In the genomic region with DNA sequence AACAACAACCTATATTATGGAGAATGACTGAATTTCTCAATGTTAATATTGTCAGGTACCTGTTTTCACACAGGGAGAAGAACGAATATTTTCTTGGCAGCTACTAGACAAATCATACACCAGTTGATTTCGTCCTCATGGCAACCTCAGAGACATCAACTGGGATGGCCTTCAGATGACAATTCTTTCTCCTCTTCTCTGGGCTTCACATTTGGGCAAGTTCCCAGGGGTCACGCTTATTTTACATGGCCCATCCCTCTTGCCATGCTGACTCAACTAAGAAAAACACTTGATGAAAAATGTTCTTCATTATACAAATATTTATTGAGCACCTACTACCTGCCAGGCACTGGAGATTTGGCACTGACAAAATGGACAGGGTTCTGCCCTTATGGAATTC, we compare ENCODE assay signal across 19 cellular contexts. TPM values are rescaled to one million over a fixed set of nuclear protein-coding genes. Genes with fewer than 3 reads are reported as not detected.
DNase-seq lines count a peak whose midpoint lies in the region; ATAC-seq and TF ChIP-seq lines count a peak whose summit lies in the region.
"Had no signal": no experiment of that assay in that cellular context is flagged by ENCODE, and none has a peak within 500 bp of the region (broad histone marks: within the 10 kb centered on the region; RNA-seq: fewer than 3 reads in every experiment).

No MANE protein-coding gene starts in this region.

- CTCF ChIA-PET in activated naive CD4-positive, alpha-beta T cell treated with anti-CD3 and anti-CD28 coated beads for 36 hours (lab: Charles Lee): interaction anchor here (2.5 kb wide), 1 partner anchor 83 kb away, joined by 9 read pairs; no protein-coding TSS in a partner anchor

- H3K27ac ChIP-seq in left lung (peak overlapping the region in 1 of 2 donors; percentile 39), gastrocnemius medialis (no peak overlapping the region), dorsolateral prefrontal cortex (no peak overlapping the region)

- H3K27me3 ChIP-seq in left lung (peaks cover 0 to 15% of the 10 kb centered on the region in 2 donors), gastrocnemius medialis (no peaks in the 10 kb centered on the region), dorsolateral prefrontal cortex (no peaks in the 10 kb centered on the region)

- H3K27me3 Mint-ChIP-seq in activated naive CD4-positive, alpha-beta T cell treated with anti-CD3 and anti-CD28 coated beads, Interleukin-2, amount 50 U/mL, for 24 hours: no peaks in the 10 kb centered on the region
- no peaks in the 10 kb centered on the region for H3K27me3 Mint-ChIP-seq in activated naive CD4-positive, alpha-beta T cell treated with anti-CD3 and anti-CD28 coated beads for 36 hours (ENCODE audit: low read depth)
- H3K27me3 Mint-ChIP-seq in endothelial cell (ENCODE audit: unreplicated experiment): no peaks in the 10 kb centered on the region
- H3K27me3 Mint-ChIP-seq: B cell had no signal

- peak; percentile 41 for ATAC-seq in Right ventricle myocardium superior (ENCODE audit: poor library complexity)
- peak; percentile 5 for ATAC-seq in left lung
- no peak for ATAC-seq in gastrocnemius medialis
- ATAC-seq: HepG2, PC-3 had no signal

- peaks cover 48% of the 10 kb centered on the region for H3K4me1 Mint-ChIP-seq in activated naive CD4-positive, alpha-beta T cell treated with anti-CD3 and anti-CD28 coated beads, Interleukin-2, amount 50 U/mL, for 24 hours
- H3K4me1 Mint-ChIP-seq in activated naive CD4-positive, alpha-beta T cell treated with anti-CD3 and anti-CD28 coated beads for 36 hours (ENCODE audit: low read depth): peaks cover 36% of the 10 kb centered on the region
- peaks cover 21% of the 10 kb centered on the region for H3K4me1 Mint-ChIP-seq in endothelial cell (ENCODE audit: unreplicated experiment)

- H3K4me1 ChIP-seq in left lung (peaks cover 6 to 12% of the 10 kb centered on the region in 2 donors), gastrocnemius medialis (peaks cover 9 to 21% of the 10 kb centered on the region in 2 donors)

- H3K9me3 ChIP-seq in left lung (no peaks in the 10 kb centered on the region), gastrocnemius medialis (no peaks in the 10 kb centered on the region)

- TF ChIP-seq CTCF in left lung (IDR thresholded peaks at IDR 0.05) (no peak), gastrocnemius medialis (IDR thresholded peaks at IDR 0.05 in 4 of 5, conservative IDR thresholded peaks at IDR 0.05 in 1 of 5) (no peak), endothelial cell (IDR thresholded peaks at IDR 0.05; ENCODE audit: unreplicated experiment) (no peak), dorsolateral prefrontal cortex (IDR thresholded peaks at IDR 0.05 in 54 of 56, conservative IDR thresholded peaks at IDR 0.05 in 2 of 56; ENCODE audit: low read depth in 1 of 56, partially characterized antibody in 56 of 56) (no peak)

- no peak overlapping the region for H3K4me3 Mint-ChIP-seq in activated naive CD4-positive, alpha-beta T cell treated with anti-CD3 and anti-CD28 coated beads, Interleukin-2, amount 50 U/mL, for 24 hours
- H3K4me3 Mint-ChIP-seq in activated naive CD4-positive, alpha-beta T cell treated with anti-CD3 and anti-CD28 coated beads for 36 hours: no peak overlapping the region
- H3K4me3 Mint-ChIP-seq in endothelial cell (ENCODE audit: unreplicated experiment): no peak overlapping the region
- H3K4me3 Mint-ChIP-seq: B cell had no signal

- intact Hi-C loops in activated naive CD4-positive, alpha-beta T cell treated with anti-CD3 and anti-CD28 coated beads for 36 hours (cut with micrococcal nuclease): no loop called here
- intact Hi-C loops in Right ventricle myocardium superior (cut with DNase I): no loop called here
- intact Hi-C loops in left lung (cut with DNase I): no loop called here
- intact Hi-C loops in gastrocnemius medialis (cut with DNase I; ENCODE audit: low total_unique reads): no loop called here
- intact Hi-C loops in dorsolateral prefrontal cortex (cut with DNase I): no loop called here

- DNase-seq in activated naive CD4-positive, alpha-beta T cell treated with anti-CD3 and anti-CD28 coated beads for 36 hours: no peak
- DNase-seq in Right ventricle myocardium superior (no peak), left lung (no peak), gastrocnemius medialis (no peak), NCI-H146 (lab: John Stamatoyannopoulos, UW) (no peak), endothelial cell (ENCODE audit: low spot score) (no peak), dorsolateral prefrontal cortex (no peak)
- DNase-seq: DMS153, GDM1, KBM-7, NCI-H1105 treated with DMSO at 0.1 percent for 48 hours, NCI-H1694 treated with DMSO at 0.1 percent for 48 hours, NCI-H510A, NCI-H774, PC-3, RPMI8226 had no signal

- in situ Hi-C loops in gastrocnemius medialis (cut with MboI; ENCODE audit: low sequenced_read_pairs in 4 of 4): no loop called here

- H3K4me3 ChIP-seq in left lung: no peak overlapping the region
- H3K4me3 ChIP-seq in gastrocnemius medialis: no peak overlapping the region
- H3K4me3 ChIP-seq in dorsolateral prefrontal cortex: no peak overlapping the region

- peaks cover 2% of the 10 kb centered on the region for H3K36me3 Mint-ChIP-seq in activated naive CD4-positive, alpha-beta T cell treated with anti-CD3 and anti-CD28 coated beads, Interleukin-2, amount 50 U/mL, for 24 hours
- no peaks in the 10 kb centered on the region for H3K36me3 Mint-ChIP-seq in activated naive CD4-positive, alpha-beta T cell treated with anti-CD3 and anti-CD28 coated beads for 36 hours (ENCODE audit: low read depth)
- H3K36me3 Mint-ChIP-seq in endothelial cell (ENCODE audit: low read depth, unreplicated experiment): no peaks in the 10 kb centered on the region

- no peak for TF ChIP-seq POLR2A in gastrocnemius medialis (IDR thresholded peaks at IDR 0.05)

- peak overlapping the region; percentile 93 for H3K27ac Mint-ChIP-seq in activated naive CD4-positive, alpha-beta T cell treated with anti-CD3 and anti-CD28 coated beads, Interleukin-2, amount 50 U/mL, for 24 hours
- no peak overlapping the region for H3K27ac Mint-ChIP-seq in activated naive CD4-positive, alpha-beta T cell treated with anti-CD3 and anti-CD28 coated beads for 36 hours
- no peak overlapping the region for H3K27ac Mint-ChIP-seq in endothelial cell (ENCODE audit: unreplicated experiment)
- H3K27ac Mint-ChIP-seq: B cell had no signal

- H3K9me3 Mint-ChIP-seq in activated naive CD4-positive, alpha-beta T cell treated with anti-CD3 and anti-CD28 coated beads, Interleukin-2, amount 50 U/mL, for 24 hours: no peaks in the 10 kb centered on the region
- H3K9me3 Mint-ChIP-seq in activated naive CD4-positive, alpha-beta T cell treated with anti-CD3 and anti-CD28 coated beads for 36 hours: no peaks in the 10 kb centered on the region
- no peaks in the 10 kb centered on the region for H3K9me3 Mint-ChIP-seq in endothelial cell (ENCODE audit: unreplicated experiment)

- no peaks in the 10 kb centered on the region for H3K36me3 ChIP-seq in left lung
- no peaks in the 10 kb centered on the region for H3K36me3 ChIP-seq in gastrocnemius medialis

RNA-seq across cellular contexts. Expression of a gene that starts 29.0 kb away (rescaled TPM):
- 1 to 10 TPM; 8.0 to 8.6 TPM for total RNA-seq in activated naive CD4-positive, alpha-beta T cell treated with anti-CD3 and anti-CD28 coated beads for 36 hours
- 107 TPM for total RNA-seq in Right ventricle myocardium superior
- total RNA-seq in left lung: 10 to 100 TPM; 48.0 to 57.8 TPM
- 10 to 100 TPM; 10.4 to 24.6 (median 11.8) TPM for total RNA-seq in gastrocnemius medialis
- 63.9 TPM for total RNA-seq in endothelial cell (ENCODE audit: unreplicated experiment)
- total RNA-seq in dorsolateral prefrontal cortex: 100 to 1,000 TPM in 18 of 120 experiments, 10 to 100 TPM in 102; 36.7 to 122 (median 85.6) TPM

Comparison
In these comparisons a context has a peak if more than half of its experiments do, and no peak if none do; other contexts are left out.
1. ATAC-seq: peak in Right ventricle myocardium superior (single experiment) and left lung (single experiment); none in gastrocnemius medialis (0 of 2).